In the genomic region with DNA sequence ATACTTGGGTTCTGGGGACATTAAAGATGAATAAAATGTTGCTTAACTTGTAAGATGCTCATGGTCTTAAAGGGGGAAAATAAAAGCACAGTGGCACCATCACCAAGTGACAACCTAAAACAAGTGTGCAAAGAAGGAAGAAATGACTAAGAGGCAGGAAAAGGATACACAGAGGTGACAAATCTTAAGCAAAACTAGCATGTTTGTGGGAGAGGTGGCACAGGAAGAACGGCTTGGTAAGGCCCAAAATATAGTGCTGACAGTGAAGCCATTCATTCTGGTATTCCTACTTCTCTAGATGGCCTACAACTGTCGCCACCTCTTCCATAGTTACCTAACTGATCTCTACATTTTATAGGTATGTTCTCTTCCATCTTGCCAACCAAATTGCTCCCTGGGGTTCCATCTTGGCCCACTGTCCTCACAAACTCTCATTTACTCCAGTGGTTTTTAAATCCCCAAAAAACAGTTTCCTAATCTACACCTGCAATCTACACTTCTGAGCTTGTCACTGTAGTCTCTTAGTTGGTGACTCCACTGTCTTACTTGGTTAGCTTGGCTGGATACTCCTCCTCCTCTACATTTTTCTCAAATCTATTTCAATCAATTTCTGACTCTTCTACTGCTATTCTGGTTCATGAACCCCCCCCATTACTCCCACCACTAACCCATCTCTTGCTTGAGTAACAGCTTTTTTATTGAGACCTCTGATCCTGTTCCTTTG, we compare ENCODE assay signal across 14 cellular contexts. TPM values are rescaled to one million over a fixed set of nuclear protein-coding genes. Genes with fewer than 3 reads are reported as not detected.
DNase-seq lines count a peak whose midpoint lies in the region; ATAC-seq and TF ChIP-seq lines count a peak whose summit lies in the region.
"Had no signal": no experiment of that assay in that cellular context is flagged by ENCODE, and none has a peak within 500 bp of the region (broad histone marks: within the 10 kb centered on the region; RNA-seq: fewer than 3 reads in every experiment).

No MANE protein-coding gene starts in this region.

- ATAC-seq in GM23338 (no peak), HG03460 (IDR thresholded peaks at IDR 0.05; ENCODE audit: unreplicated experiment) (no peak)
- ATAC-seq in activated CD8-positive, alpha-beta T cell treated with anti-CD3 and anti-CD28 coated beads, Interleukin-2, amount 10 ng/mL, durations not matched to agents 7 days and 5 days = peak; percentile 76

- peaks cover 70% of the 10 kb centered on the region for H3K36me3 ChIP-seq in GM23338 (ENCODE audit: insufficient read depth)
- H3K36me3 ChIP-seq in vagina = peaks cover 0 to 46% of the 10 kb centered on the region in 2 donors

- no peaks in the 10 kb centered on the region for H3K27me3 Mint-ChIP-seq in activated CD4-positive, alpha-beta T cell treated with anti-CD3 and anti-CD28 coated beads, Interleukin-2, amount 10 ng/mL, durations not matched to agents 7 days and 5 days
- H3K27me3 Mint-ChIP-seq in GM23338 (ENCODE audit: insufficient read depth, low read depth, poor library complexity) (peaks cover 3% of the 10 kb centered on the region), nephron progenitor cell (ENCODE audit: low read depth, poor library complexity) (no peaks in the 10 kb centered on the region)
- no peaks in the 10 kb centered on the region for H3K27me3 Mint-ChIP-seq in activated CD8-positive, alpha-beta T cell treated with anti-CD3 and anti-CD28 coated beads, Interleukin-2, amount 10 ng/mL, durations not matched to agents 7 days and 5 days (ENCODE audit: low read depth)

- POLR2A ChIA-PET in activated CD4-positive, alpha-beta T cell treated with anti-CD3 and anti-CD28 coated beads, Interleukin-2, amount 10 ng/mL, durations not matched to agents 7 days and 5 days (lab: Charles Lee) = no interaction called here
- POLR2A ChIA-PET in activated CD8-positive, alpha-beta T cell treated with anti-CD3 and anti-CD28 coated beads, Interleukin-2, amount 10 ng/mL, durations not matched to agents 7 days and 5 days (lab: Charles Lee) = interaction anchor here (1.0 kb wide), 1 partner anchor 69 kb away, joined by 3 read pairs; no protein-coding TSS in a partner anchor

- H3K9me3 ChIP-seq in vagina = no peaks in the 10 kb centered on the region

- peaks cover 83% of the 10 kb centered on the region for H3K36me3 Mint-ChIP-seq in activated CD4-positive, alpha-beta T cell treated with anti-CD3 and anti-CD28 coated beads, Interleukin-2, amount 10 ng/mL, durations not matched to agents 7 days and 5 days (ENCODE audit: low read depth)
- peaks cover 87% of the 10 kb centered on the region for H3K36me3 Mint-ChIP-seq in GM23338 (ENCODE audit: low read depth)
- peaks cover 81% of the 10 kb centered on the region for H3K36me3 Mint-ChIP-seq in activated CD8-positive, alpha-beta T cell treated with anti-CD3 and anti-CD28 coated beads, Interleukin-2, amount 10 ng/mL, durations not matched to agents 7 days and 5 days (ENCODE audit: low read depth)
- peaks cover 92% of the 10 kb centered on the region for H3K36me3 Mint-ChIP-seq in nephron progenitor cell (ENCODE audit: low read depth)

- H3K27ac Mint-ChIP-seq in activated CD4-positive, alpha-beta T cell treated with anti-CD3 and anti-CD28 coated beads, Interleukin-2, amount 10 ng/mL, durations not matched to agents 7 days and 5 days = peak overlapping the region; percentile 86
- H3K27ac Mint-ChIP-seq in GM23338 = 0 out of 2 replicates have a peak overlapping the region, but pooled peaks have one; percentile 9
- H3K27ac Mint-ChIP-seq in activated CD8-positive, alpha-beta T cell treated with anti-CD3 and anti-CD28 coated beads, Interleukin-2, amount 10 ng/mL, durations not matched to agents 7 days and 5 days = peak overlapping the region; percentile 81
- peak overlapping the region; percentile 13 for H3K27ac Mint-ChIP-seq in nephron progenitor cell

- no peak overlapping the region for H2AFZ ChIP-seq in GM23338
- H2AFZ ChIP-seq: hepatocyte had no signal

- peaks cover 28% of the 10 kb centered on the region for H4K20me1 ChIP-seq in GM23338 (replicated peaks; ENCODE audit: insufficient read depth)

- H3K4me3 ChIP-seq in GM23338 = no peak overlapping the region
- no peak overlapping the region for H3K4me3 ChIP-seq in vagina
- H3K4me3 ChIP-seq: hepatocyte had no signal

- no peak for TF ChIP-seq POLR2A in vagina (IDR thresholded peaks at IDR 0.05)

- no peaks in the 10 kb centered on the region for H3K9me2 ChIP-seq in GM23338 (ENCODE audit: insufficient read depth)

- CTCF ChIA-PET in activated CD4-positive, alpha-beta T cell treated with anti-CD3 and anti-CD28 coated beads, Interleukin-2, amount 10 ng/mL, durations not matched to agents 7 days and 5 days (lab: Charles Lee) = interaction anchor here (1.0 to 2.5 kb wide), 3 partner anchors 11 to 522 kb away, joined by 3 to 9 read pairs (median 4); a partner anchor contains a TSS
- CTCF ChIA-PET in activated CD8-positive, alpha-beta T cell treated with anti-CD3 and anti-CD28 coated beads, Interleukin-2, amount 10 ng/mL, durations not matched to agents 7 days and 5 days (lab: Charles Lee) = interaction anchor here (0.9 to 1.5 kb wide), 6 partner anchors 8 to 74 kb away, joined by 3 read pairs; a partner anchor contains a TSS

- H3K4me2 ChIP-seq in GM23338 = no peak overlapping the region
- H3K4me2 ChIP-seq: hepatocyte had no signal

- H3K27ac ChIP-seq in GM23338 (ENCODE audit: low read depth) (peak overlapping the region; percentile 33; the same call in 1 of the 2 replicates), vagina (no peak overlapping the region)
- H3K27ac ChIP-seq: hepatocyte had no signal

- TF ChIP-seq CTCF in GM23338 (conservative IDR thresholded peaks at IDR 0.05; ENCODE audit: low read depth in 2 of 2) (no peak), nephron progenitor cell (IDR thresholded peaks at IDR 0.05) (no peak), vagina (IDR thresholded peaks at IDR 0.05) (no peak)

- DNase-seq in activated CD4-positive, alpha-beta T cell treated with anti-CD3 and anti-CD28 coated beads, Interleukin-2, amount 10 ng/mL, durations not matched to agents 7 days and 5 days = peak; percentile 13
- no peak for DNase-seq in activated CD4-positive, alpha-beta T cell treated with anti-CD3 and anti-CD28 coated beads, Interleukin-2, amount 50 U/mL, for 48 hours
- DNase-seq in GM23338 (ENCODE audit: low spot score) (no peak), nephron progenitor cell (no peak), cerebellar cortex (ENCODE audit: low spot score) (no peak), vagina (ENCODE audit: extremely low spot score in 2 of 2) (no peak)
- peak; percentile 42 for DNase-seq in activated CD8-positive, alpha-beta T cell treated with anti-CD3 and anti-CD28 coated beads, Interleukin-2, amount 10 ng/mL, durations not matched to agents 7 days and 5 days
- DNase-seq: ACHN; activated CD8-positive, alpha-beta memory T cell treated with anti-CD3 and anti-CD28 coated beads, Interleukin-2, amount 50 U/mL, for 4 hours; DMS 273 treated with DMSO at 0.1 percent for 48 hours; MV-4-11; small intestine had no signal

- H3K4me1 ChIP-seq in GM23338 (ENCODE audit: insufficient read depth) (no peaks in the 10 kb centered on the region), vagina (no peaks in the 10 kb centered on the region)

- peaks cover 59% of the 10 kb centered on the region for H3K4me1 Mint-ChIP-seq in activated CD4-positive, alpha-beta T cell treated with anti-CD3 and anti-CD28 coated beads, Interleukin-2, amount 10 ng/mL, durations not matched to agents 7 days and 5 days
- H3K4me1 Mint-ChIP-seq in GM23338 = no peaks in the 10 kb centered on the region; the same call in 2 of the 3 replicates
- peaks cover 44% of the 10 kb centered on the region for H3K4me1 Mint-ChIP-seq in activated CD8-positive, alpha-beta T cell treated with anti-CD3 and anti-CD28 coated beads, Interleukin-2, amount 10 ng/mL, durations not matched to agents 7 days and 5 days (ENCODE audit: low read depth)
- H3K4me1 Mint-ChIP-seq in nephron progenitor cell = peaks cover 19% of the 10 kb centered on the region

- no peaks in the 10 kb centered on the region for H3K27me3 ChIP-seq in GM23338 (ENCODE audit: insufficient read depth)
- H3K27me3 ChIP-seq in vagina = no peaks in the 10 kb centered on the region
- H3K27me3 ChIP-seq: hepatocyte had no signal

- H3F3A ChIP-seq in GM23338 (replicated peaks; ENCODE audit: low read depth) = no peaks in the 10 kb centered on the region; the same call in 1 of the 2 replicates

- H3K79me2 ChIP-seq in GM23338 (replicated peaks; ENCODE audit: insufficient read depth) = peaks cover 71% of the 10 kb centered on the region

- H3K4me3 Mint-ChIP-seq in activated CD4-positive, alpha-beta T cell treated with anti-CD3 and anti-CD28 coated beads, Interleukin-2, amount 10 ng/mL, durations not matched to agents 7 days and 5 days = no peak overlapping the region
- no peak overlapping the region for H3K4me3 Mint-ChIP-seq in GM23338
- H3K4me3 Mint-ChIP-seq in activated CD8-positive, alpha-beta T cell treated with anti-CD3 and anti-CD28 coated beads, Interleukin-2, amount 10 ng/mL, durations not matched to agents 7 days and 5 days = peak overlapping the region; percentile 20
- no peak overlapping the region for H3K4me3 Mint-ChIP-seq in nephron progenitor cell

- no peaks in the 10 kb centered on the region for H3K9me3 Mint-ChIP-seq in activated CD4-positive, alpha-beta T cell treated with anti-CD3 and anti-CD28 coated beads, Interleukin-2, amount 10 ng/mL, durations not matched to agents 7 days and 5 days
- H3K9me3 Mint-ChIP-seq in GM23338 = no peaks in the 10 kb centered on the region
- H3K9me3 Mint-ChIP-seq in activated CD8-positive, alpha-beta T cell treated with anti-CD3 and anti-CD28 coated beads, Interleukin-2, amount 10 ng/mL, durations not matched to agents 7 days and 5 days (ENCODE audit: insufficient read depth) = no peaks in the 10 kb centered on the region
- H3K9me3 Mint-ChIP-seq in nephron progenitor cell = no peaks in the 10 kb centered on the region

- intact Hi-C loops in vagina (cut with DNase I) = no loop called here

TF ChIP-seq in GM23338, 12 proteins besides CTCF, POLR2A, EP300 and RAD21 (continues in another document):
- TF ChIP-seq EZH2phosphoT487 (IDR thresholded peaks at IDR 0.05; ENCODE audit: unreplicated experiment) = no peak

RNA-seq across cellular contexts. Expression of a gene that starts 33.5 kb away (rescaled TPM):
- 10 to 100 TPM; 10.7 to 11.6 TPM for total RNA-seq in activated CD4-positive, alpha-beta T cell treated with anti-CD3 and anti-CD28 coated beads, Interleukin-2, amount 10 ng/mL, durations not matched to agents 7 days and 5 days
- total RNA-seq in GM23338 (2014; rRNA removed; shearing (Covaris generic)) = 12.1 and 15.6 TPM in 2 replicates
- polyA plus RNA-seq in GM23338 (2016; fragmentation: Nextera tagmentation; extraction: Ambion mirVana) = 3.7 and 4.0 TPM in 2 replicates
- total RNA-seq in activated CD8-positive, alpha-beta T cell treated with anti-CD3 and anti-CD28 coated beads, Interleukin-2, amount 10 ng/mL, durations not matched to agents 7 days and 5 days = 1 to 10 TPM; 6.2 TPM
- total RNA-seq in vagina = 28.7 TPM

Comparison
In these comparisons a context has a peak if more than half of its experiments do, and no peak if none do; other contexts are left out.
1. DNase-seq: peak in activated CD4-positive, alpha-beta T cell treated with anti-CD3 and anti-CD28 coated beads, Interleukin-2, amount 10 ng/mL, durations not matched to agents 7 days and 5 days (single experiment) and activated CD8-positive, alpha-beta T cell treated with anti-CD3 and anti-CD28 coated beads, Interleukin-2, amount 10 ng/mL, durations not matched to agents 7 days and 5 days (single experiment); none in activated CD4-positive, alpha-beta T cell treated with anti-CD3 and anti-CD28 coated beads, Interleukin-2, amount 50 U/mL, for 48 hours (0 of 2), GM23338 (single experiment), nephron progenitor cell (single experiment), cerebellar cortex (single experiment) and vagina (0 of 2).
2. H3K27ac Mint-ChIP-seq: peak in every context shown above with its lines; median percentile 86 in activated CD4-positive, alpha-beta T cell treated with anti-CD3 and anti-CD28 coated beads, Interleukin-2, amount 10 ng/mL, durations not matched to agents 7 days and 5 days; 81 in activated CD8-positive, alpha-beta T cell treated with anti-CD3 and anti-CD28 coated beads, Interleukin-2, amount 10 ng/mL, durations not matched to agents 7 days and 5 days; 13 in nephron progenitor cell; 9 in GM23338.